8 cellular contexts compared by ENCODE assay signal in the genomic region with DNA sequence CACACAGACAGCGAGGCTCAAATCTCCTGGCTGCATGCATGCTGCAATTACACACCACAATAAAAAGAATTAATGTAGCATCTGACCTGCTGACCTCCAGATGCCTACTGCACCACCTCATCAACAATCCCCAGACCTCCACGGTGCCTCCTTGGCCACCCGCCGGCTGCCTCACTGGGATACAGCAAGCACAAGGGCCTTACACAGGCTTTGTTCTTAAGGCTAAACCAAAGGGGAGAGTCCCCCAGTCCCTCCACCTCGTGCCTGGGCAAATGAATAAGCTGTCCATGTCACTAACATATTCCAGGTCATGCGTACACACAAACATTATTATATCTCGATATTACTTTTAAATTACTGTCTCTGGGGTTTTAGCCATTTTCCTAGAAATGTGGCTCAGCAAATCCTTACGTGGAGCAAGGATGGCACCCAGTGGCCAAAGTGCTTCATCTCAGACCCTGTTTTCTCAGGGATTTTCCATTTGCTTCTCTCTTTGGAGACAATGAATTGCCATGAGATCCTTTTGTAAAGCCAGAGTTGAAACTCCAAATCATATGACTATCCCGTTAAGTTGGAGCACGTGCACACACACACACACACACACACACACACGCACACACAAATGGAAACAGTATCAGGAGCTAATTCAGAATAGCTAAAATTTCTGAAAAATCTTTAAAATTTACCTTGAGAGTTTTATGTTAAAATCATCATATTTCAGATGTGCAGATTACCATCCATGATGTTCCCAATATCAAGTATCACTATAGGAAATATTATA.
DNase-seq lines count a peak whose midpoint lies in the region; ATAC-seq and TF ChIP-seq lines count a peak whose summit lies in the region.

No MANE protein-coding gene starts in this region.

- H3K9me3 Mint-ChIP-seq in chondrocyte (ENCODE audit: low read depth), result no peaks in the 10 kb centered on the region

- peaks cover 7% of the 10 kb centered on the region for H3K27me3 Mint-ChIP-seq in chondrocyte (ENCODE audit: low read depth)

- H3K4me3 ChIP-seq in mucosa of descending colon, result no peak overlapping the region

- DNase-seq in NCI-H1417 (lab: John Stamatoyannopoulos, UW), result peak; percentile 3 to 73 (median 35)
- DNase-seq in NCI-H1417 treated with DMSO at 0.1 percent for 48 hours (lab: John Stamatoyannopoulos, UW), result no peak
- DNase-seq in NCI-H226, result peak; percentile 35
- DNase-seq in chondrocyte (ENCODE audit: low spot score), result no peak
- DNase-seq in medulla oblongata (ENCODE audit: extremely low spot score), result peak; percentile 86
- DNase-seq in mucosa of descending colon, result no peak

- no peak overlapping the region for H3K27ac Mint-ChIP-seq in chondrocyte (ENCODE audit: unreplicated experiment)

- H3K9me3 ChIP-seq in mucosa of descending colon, result no peaks in the 10 kb centered on the region

- TF ChIP-seq CTCF in chondrocyte (IDR thresholded peaks at IDR 0.05), result peak; percentile 80
- no peak for TF ChIP-seq CTCF in mucosa of descending colon (IDR thresholded peaks at IDR 0.05)

- H3K4me1 ChIP-seq in mucosa of descending colon (ENCODE audit: low read depth), result no peaks in the 10 kb centered on the region

- ATAC-seq in mucosa of descending colon (no peak), GM18868 (IDR thresholded peaks at IDR 0.05; ENCODE audit: unreplicated experiment) (no peak), GM19324 (IDR thresholded peaks at IDR 0.05; ENCODE audit: low FRiP score, unreplicated experiment) (no peak)

- H3K4me3 Mint-ChIP-seq in chondrocyte (ENCODE audit: unreplicated experiment), result no peak overlapping the region

- intact Hi-C loops in mucosa of descending colon (cut with DNase I, micrococcal nuclease), result no loop called here

- H3K4me1 Mint-ChIP-seq in chondrocyte (ENCODE audit: low read depth), result peaks cover 12% of the 10 kb centered on the region

- no peaks in the 10 kb centered on the region for H3K36me3 ChIP-seq in mucosa of descending colon (ENCODE audit: low read depth)

- H3K36me3 Mint-ChIP-seq in chondrocyte (ENCODE audit: low read depth), result peaks cover 2% of the 10 kb centered on the region

Comparison
In these comparisons a context has a peak if more than half of its experiments do, and no peak if none do; other contexts are left out.
1. DNase-seq: peak in NCI-H1417 (3 of 3), NCI-H226 (single experiment) and medulla oblongata (single experiment); none in NCI-H1417 treated with DMSO at 0.1 percent for 48 hours (single experiment), chondrocyte (single experiment) and mucosa of descending colon (0 of 3).